ENCODE assay signal across 22 cellular contexts in genomic region chr20:58988565-58988882, GRCh38. TPM values are rescaled to one million over a fixed set of nuclear protein-coding genes. Genes with fewer than 3 reads are reported as not detected.
"Had no signal": no experiment of that assay in that cellular context is flagged by ENCODE, and none has a peak within 500 bp of the region (broad histone marks: within the 10 kb centered on the region; RNA-seq: fewer than 3 reads in every experiment).

No MANE protein-coding gene starts in this region.

- DNase-seq: activated CD4-positive, alpha-beta T cell treated with anti-CD3 and anti-CD28 coated beads for 1 hour; activated CD4-positive, alpha-beta T cell treated with anti-CD3 and anti-CD28 coated beads, Interleukin-2, amount 50 U/mL, for 4 hours; activated gamma-delta T cell treated with Interleukin-2 at 50 U/mL for 16 hours; brain microvascular endothelial cell; effector memory CD8-positive, alpha-beta T cell; glutamatergic neuron; immature natural killer cell; kidney glomerular epithelial cell; left ventricle myocardium inferior; midbrain; natural killer cell; stimulated activated CD4-positive, alpha-beta T cell treated with anti-CD3 and anti-CD28 coated beads, Interleukin-1b, Interleukin-23, amount 100 ng/mL, for 48 hours; stimulated activated naive CD8-positive, alpha-beta T cell treated with anti-CD3 and anti-CD28 coated beads, Interleukin-15, amount 100 ng/mL, for 72 hours; T-helper 1 cell; T-helper 9 cell; transverse colon had no signal

- H3K27me3 Mint-ChIP-seq: activated naive CD4-positive, alpha-beta T cell treated with anti-CD3 and anti-CD28 coated beads, Interleukin-2, amount 50 U/mL, for 24 hours; central memory CD8-positive, alpha-beta T cell; effector memory CD8-positive, alpha-beta T cell; stimulated activated naive CD8-positive, alpha-beta T cell treated with anti-CD3 and anti-CD28 coated beads, Interleukin-15, amount 100 ng/mL, for 72 hours had no signal

- H3K27ac Mint-ChIP-seq: stimulated activated naive CD8-positive, alpha-beta T cell treated with anti-CD3 and anti-CD28 coated beads, Interleukin-15, amount 100 ng/mL, for 72 hours had no signal

- H3K4me3 Mint-ChIP-seq: activated naive CD4-positive, alpha-beta T cell treated with anti-CD3 and anti-CD28 coated beads, Interleukin-2, amount 50 U/mL, for 24 hours; central memory CD8-positive, alpha-beta T cell; effector memory CD8-positive, alpha-beta T cell; immature natural killer cell; natural killer cell; stimulated activated naive CD8-positive, alpha-beta T cell treated with anti-CD3 and anti-CD28 coated beads, Interleukin-15, amount 100 ng/mL, for 72 hours had no signal

- H3K9me3 Mint-ChIP-seq: activated naive CD4-positive, alpha-beta T cell treated with anti-CD3 and anti-CD28 coated beads, Interleukin-2, amount 50 U/mL, for 24 hours; central memory CD8-positive, alpha-beta T cell; effector memory CD8-positive, alpha-beta T cell; immature natural killer cell; natural killer cell; stimulated activated naive CD8-positive, alpha-beta T cell treated with anti-CD3 and anti-CD28 coated beads, Interleukin-15, amount 100 ng/mL, for 72 hours had no signal

- ATAC-seq: effector memory CD8-positive, alpha-beta T cell; natural killer cell; stimulated activated naive CD8-positive, alpha-beta T cell treated with anti-CD3 and anti-CD28 coated beads, Interleukin-15, amount 100 ng/mL, for 72 hours had no signal

RNA-seq across cellular contexts. Expression of gene TUBB1, which starts 30.7 kb away (rescaled TPM):
- total RNA-seq: activated CD8-positive, alpha-beta memory T cell treated with anti-CD3 and anti-CD28 coated beads for 36 hours; ascending aorta; lung microvascular endothelial cell; prostate gland; transverse colon had no signal
